In the genomic region with DNA sequence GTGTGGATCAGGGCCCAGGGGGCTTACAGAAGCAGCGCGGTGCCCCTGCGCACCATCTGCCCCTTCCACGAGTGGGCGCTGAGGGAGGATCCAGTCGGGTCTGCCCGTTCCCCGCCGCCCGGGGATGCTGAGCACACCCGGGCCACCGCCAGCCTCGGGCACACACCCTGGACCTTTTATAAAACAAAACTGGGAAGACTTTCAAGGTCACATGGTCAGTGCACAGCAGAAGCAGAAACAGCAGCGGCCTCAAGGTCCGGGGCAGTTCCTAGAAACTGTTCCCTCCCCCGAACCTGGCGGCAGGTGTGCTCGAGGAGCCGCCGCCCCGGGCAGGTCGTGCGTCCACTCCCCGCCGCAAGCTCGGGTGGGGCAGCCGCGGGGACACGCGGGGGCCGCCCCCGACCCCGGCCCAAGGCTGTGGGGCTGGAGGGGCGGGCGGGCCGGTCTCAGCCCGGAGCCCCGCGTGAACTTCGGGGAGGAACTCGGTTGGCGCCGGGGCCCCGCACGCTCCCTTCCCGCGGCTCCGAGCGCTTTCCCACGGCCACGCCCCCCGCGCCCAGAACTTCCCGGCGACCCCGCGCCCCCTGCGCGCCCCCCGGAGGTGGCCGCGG, we compare ENCODE assay signal across 8 cellular contexts. TPM values are rescaled to one million over a fixed set of nuclear protein-coding genes. Genes with fewer than 3 reads are reported as not detected.
DNase-seq lines count a peak whose midpoint lies in the region; ATAC-seq and TF ChIP-seq lines count a peak whose summit lies in the region.

No MANE protein-coding gene starts in this region.

- H3K4me2 ChIP-seq in PC-9 = peak overlapping the region; percentile 83

- peak overlapping the region; percentile 62 for H3K4me3 ChIP-seq in PC-9
- peak overlapping the region; percentile 41 to 68 for H3K4me3 ChIP-seq in stomach smooth muscle (ENCODE audit: low read length in 2 of 2)

- no peaks in the 10 kb centered on the region for H3K9me3 Mint-ChIP-seq in dendritic cell treated with granulocyte-macrophage colony-stimulating factor and Interleukin-4, amounts not matched to agents 40 ng/mL and 50 ng/mL, for 4 days

- peak overlapping the region; percentile 45 for H3K27ac ChIP-seq in PC-9
- H3K27ac ChIP-seq in stomach smooth muscle (ENCODE audit: low read length) = no peak overlapping the region

- DNase-seq in SIG-M5 treated with dmso at 0.1 percent for 504 hours (lab: John Stamatoyannopoulos, UW; ENCODE audit: unreplicated experiment) (peak; percentile 41), SIG-M5 (lab: John Stamatoyannopoulos, UW) (no peak), PC-9 (peak; percentile 58 to 69), left lobe of liver (ENCODE audit: low spot score) (peak; percentile 68)
- DNase-seq in stimulated activated naive CD4-positive, alpha-beta T cell (lab: John Stamatoyannopoulos, UW) = no peak

- H3K79me2 ChIP-seq in PC-9 (ENCODE audit: low read depth) = peaks cover 52% of the 10 kb centered on the region

- H3K36me3 ChIP-seq in PC-9 (ENCODE audit: low read depth) (no peaks in the 10 kb centered on the region), stomach smooth muscle (ENCODE audit: control insufficient read depth in 2 of 2, insufficient read depth in 2 of 2, low read length in 2 of 2) (no peaks in the 10 kb centered on the region)

- POLR2A ChIA-PET in PC-9 (lab: Charles Lee; ENCODE audit: unreplicated experiment) = no interaction called here

- H3K27me3 ChIP-seq in PC-9 (ENCODE audit: insufficient read depth, low read depth) (no peaks in the 10 kb centered on the region), stomach smooth muscle (ENCODE audit: control insufficient read depth in 1 of 2, insufficient read depth in 2 of 2, low read length in 2 of 2) (no peaks in the 10 kb centered on the region)

- H4K20me1 ChIP-seq in PC-9 (ENCODE audit: insufficient read depth) = peaks cover 9% of the 10 kb centered on the region; the same call in 1 of the 2 replicates

- no peak for TF ChIP-seq CTCF in PC-9 (conservative IDR thresholded peaks at IDR 0.05)

- H3K9me2 ChIP-seq in PC-9 (ENCODE audit: insufficient read depth) = no peaks in the 10 kb centered on the region

- H3K27me3 Mint-ChIP-seq in dendritic cell treated with granulocyte-macrophage colony-stimulating factor and Interleukin-4, amounts not matched to agents 40 ng/mL and 50 ng/mL, for 4 days = peaks cover 31% of the 10 kb centered on the region

- no TSS peak for BruUV-seq in PC-9 (replicated peaks; lab: Mats Ljungman, UMichigan)

- intact Hi-C loops in PC-9 (cut with micrococcal nuclease; ENCODE audit: unreplicated experiment) = loop anchor here (1.0 kb wide), 1 partner anchor 20 kb away; a partner anchor contains a TSS
- intact Hi-C loops in dendritic cell treated with granulocyte-macrophage colony-stimulating factor and Interleukin-4, amounts not matched to agents 40 ng/mL and 50 ng/mL, for 4 days (cut with micrococcal nuclease) = no loop called here

- peak overlapping the region; percentile 91 for H3K4me3 Mint-ChIP-seq in dendritic cell treated with granulocyte-macrophage colony-stimulating factor and Interleukin-4, amounts not matched to agents 40 ng/mL and 50 ng/mL, for 4 days

- H2AFZ ChIP-seq in PC-9 = peak overlapping the region; percentile 68; the same call in 1 of the 2 replicates

- H3K36me3 Mint-ChIP-seq in dendritic cell treated with granulocyte-macrophage colony-stimulating factor and Interleukin-4, amounts not matched to agents 40 ng/mL and 50 ng/mL, for 4 days (ENCODE audit: low read depth) = peaks cover 13% of the 10 kb centered on the region

- peak overlapping the region; percentile 85 for H3K27ac Mint-ChIP-seq in dendritic cell treated with granulocyte-macrophage colony-stimulating factor and Interleukin-4, amounts not matched to agents 40 ng/mL and 50 ng/mL, for 4 days

- H3K4me1 ChIP-seq in PC-9 (replicated peaks; ENCODE audit: insufficient read depth) (peaks cover 31% of the 10 kb centered on the region), stomach smooth muscle (ENCODE audit: control insufficient read depth, insufficient read depth, low read length) (peaks cover 16% of the 10 kb centered on the region)

- H3K9me3 ChIP-seq in PC-9 (ENCODE audit: insufficient read depth, low read depth) (no peaks in the 10 kb centered on the region), stomach smooth muscle (ENCODE audit: control insufficient read depth in 2 of 2, low read length in 2 of 2) (no peaks in the 10 kb centered on the region)

- ATAC-seq in left lobe of liver = peak; percentile 78
- no peak for ATAC-seq in HG03442 (IDR thresholded peaks at IDR 0.05; ENCODE audit: unreplicated experiment)

- peaks cover 12% of the 10 kb centered on the region for H3K4me1 Mint-ChIP-seq in dendritic cell treated with granulocyte-macrophage colony-stimulating factor and Interleukin-4, amounts not matched to agents 40 ng/mL and 50 ng/mL, for 4 days (ENCODE audit: low read depth)

- H3F3A ChIP-seq in PC-9 (ENCODE audit: insufficient read depth, low read depth) = peaks cover 21% of the 10 kb centered on the region; the same call in 1 of the 2 replicates

- CTCF ChIA-PET in PC-9 (lab: Charles Lee) = no interaction called here

- H3K9ac ChIP-seq in stomach smooth muscle (ENCODE audit: low read length in 2 of 2) = peak overlapping the region in 1 of 2 donors; percentile 29

RNA-seq across cellular contexts. Expression of a gene that starts 0.6 kb away (rescaled TPM):
- total RNA-seq in PC-9 (2021) = 41.2 and 46.9 TPM in 2 replicates
- total RNA-seq in left lobe of liver = 7.4 TPM

RNA-seq across cellular contexts. Expression of a gene that starts 21.5 kb away (rescaled TPM):
- total RNA-seq in PC-9 (2021) (84.4 and 93.4 TPM in 2 replicates), left lobe of liver (30.7 TPM)

RNA-seq across cellular contexts. Expression of a gene that starts 42.3 kb away (rescaled TPM):
- total RNA-seq in PC-9 (2021) = not detected in 2 replicates
- total RNA-seq in left lobe of liver = not detected

Comparison
In these comparisons a context has a peak if more than half of its experiments do, and no peak if none do; other contexts are left out.
1. DNase-seq: peak in SIG-M5 treated with dmso at 0.1 percent for 504 hours (single experiment), PC-9 (2 of 2) and left lobe of liver (single experiment); none in SIG-M5 (single experiment) and stimulated activated naive CD4-positive, alpha-beta T cell (0 of 6).